ENCODE assay signal across 14 cellular contexts in genomic region chr1:180585994-180586359, GRCh38. TPM values are rescaled to one million over a fixed set of nuclear protein-coding genes. Genes with fewer than 3 reads are reported as not detected.
DNase-seq lines count a peak whose midpoint lies in the region; TF ChIP-seq lines count a peak whose summit lies in the region.
"Had no signal": no experiment of that assay in that cellular context is flagged by ENCODE, and none has a peak within 500 bp of the region (broad histone marks: within the 10 kb centered on the region; RNA-seq: fewer than 3 reads in every experiment).

No MANE protein-coding gene starts in this region.

- DNase-seq in DMS53 (lab: John Stamatoyannopoulos, UW) = peak; percentile 60
- DNase-seq in DMS53 treated with DMSO at 0.1 percent for 48 hours (lab: John Stamatoyannopoulos, UW; ENCODE audit: unreplicated experiment) = no peak
- DNase-seq in Caco-2 = no peak
- no peak for DNase-seq in activated naive CD8-positive, alpha-beta T cell treated with anti-CD3 and anti-CD28 coated beads for 36 hours
- DNase-seq in nephron progenitor cell = no peak
- no peak for DNase-seq in hypothalamus (lab: John Stamatoyannopoulos, UW)
- no peak for DNase-seq in KBM-7
- no peak for DNase-seq in Kasumi-1 (lab: John Stamatoyannopoulos, UW)
- DNase-seq: CD8-positive, alpha-beta T cell; heart right ventricle; T-helper 9 cell; upper lobe of right lung had no signal

- peaks cover 19% of the 10 kb centered on the region; the same call in 1 of the 2 replicates for H3K4me1 ChIP-seq in Caco-2
- H3K4me1 ChIP-seq: upper lobe of right lung had no signal

- TF ChIP-seq CTCF in Caco-2 (IDR thresholded peaks at IDR 0.05; ENCODE audit: insufficient read depth in 1 of 2, low read depth in 1 of 2, low read length in 1 of 2, severe bottlenecking in 1 of 2, unreplicated experiment in 1 of 2) = no peak
- TF ChIP-seq CTCF in nephron progenitor cell (IDR thresholded peaks at IDR 0.05) = no peak

- CTCF ChIA-PET in Caco-2 (lab: Charles Lee) = no interaction called here

- H3K4me3 Mint-ChIP-seq in Caco-2 (ENCODE audit: unreplicated experiment) (peak overlapping the region; percentile 9), nephron progenitor cell (no peak overlapping the region)
- no peak overlapping the region for H3K4me3 Mint-ChIP-seq in activated naive CD8-positive, alpha-beta T cell treated with anti-CD3 and anti-CD28 coated beads for 36 hours
- H3K4me3 Mint-ChIP-seq: CD8-positive, alpha-beta T cell had no signal

- in situ Hi-C loops in KBM-7 (cut with MboI; ENCODE audit: low pct_unique_long_range_greater_than_20kb, low sequenced_read_pairs) = no loop called here

- BruUV-seq in Caco-2 (replicated peaks; lab: Mats Ljungman, UMichigan) = no TSS peak

- H3K9me3 Mint-ChIP-seq in Caco-2 (ENCODE audit: unreplicated experiment) (peaks cover 6% of the 10 kb centered on the region), nephron progenitor cell (peaks cover 15% of the 10 kb centered on the region)
- H3K9me3 Mint-ChIP-seq in activated naive CD8-positive, alpha-beta T cell treated with anti-CD3 and anti-CD28 coated beads for 36 hours = peaks cover 12% of the 10 kb centered on the region

- intact Hi-C loops in Caco-2 (cut with micrococcal nuclease; ENCODE audit: unreplicated experiment) = no loop called here

- H3K27me3 ChIP-seq in Caco-2 (replicated peaks; ENCODE audit: control insufficient read depth, insufficient read depth, low read length) = no peaks in the 10 kb centered on the region
- H3K27me3 ChIP-seq: heart right ventricle, upper lobe of right lung had no signal

- H3K27me3 Mint-ChIP-seq in Caco-2 (ENCODE audit: insufficient read depth, unreplicated experiment) = no peaks in the 10 kb centered on the region
- peaks cover 5% of the 10 kb centered on the region for H3K27me3 Mint-ChIP-seq in activated naive CD8-positive, alpha-beta T cell treated with anti-CD3 and anti-CD28 coated beads for 36 hours
- H3K27me3 Mint-ChIP-seq in nephron progenitor cell (ENCODE audit: low read depth, poor library complexity) = peaks cover 7% of the 10 kb centered on the region

- no peak overlapping the region for H3K4me3 ChIP-seq in Caco-2 (ENCODE audit: low read depth, low read length)
- H3K4me3 ChIP-seq: heart right ventricle, upper lobe of right lung had no signal

- no peaks in the 10 kb centered on the region for H3K9me3 ChIP-seq in Caco-2
- H3K9me3 ChIP-seq: upper lobe of right lung had no signal

- H3K36me3 Mint-ChIP-seq in Caco-2 (ENCODE audit: insufficient read depth, unreplicated experiment) (no peaks in the 10 kb centered on the region), nephron progenitor cell (ENCODE audit: low read depth) (no peaks in the 10 kb centered on the region)
- peaks cover 3% of the 10 kb centered on the region for H3K36me3 Mint-ChIP-seq in activated naive CD8-positive, alpha-beta T cell treated with anti-CD3 and anti-CD28 coated beads for 36 hours
- H3K36me3 Mint-ChIP-seq: CD8-positive, alpha-beta T cell had no signal

- H3K27ac Mint-ChIP-seq in Caco-2 (ENCODE audit: unreplicated experiment) (peak overlapping the region; percentile 66), nephron progenitor cell (peak overlapping the region; percentile 90)
- H3K27ac Mint-ChIP-seq in activated naive CD8-positive, alpha-beta T cell treated with anti-CD3 and anti-CD28 coated beads for 36 hours = peak overlapping the region; percentile 88
- H3K27ac Mint-ChIP-seq: CD8-positive, alpha-beta T cell had no signal

- H3K36me3 ChIP-seq in Caco-2 (ENCODE audit: control insufficient read depth, insufficient read depth, low read length) = no peaks in the 10 kb centered on the region
- H3K36me3 ChIP-seq: heart right ventricle, upper lobe of right lung had no signal

- POLR2A ChIA-PET in Caco-2 (lab: Charles Lee) = no interaction called here

- H3K4me1 Mint-ChIP-seq in Caco-2 (ENCODE audit: low read depth, unreplicated experiment) = peaks cover 24% of the 10 kb centered on the region
- peaks cover 16% of the 10 kb centered on the region for H3K4me1 Mint-ChIP-seq in activated naive CD8-positive, alpha-beta T cell treated with anti-CD3 and anti-CD28 coated beads for 36 hours
- peaks cover 38% of the 10 kb centered on the region for H3K4me1 Mint-ChIP-seq in nephron progenitor cell

RNA-seq across cellular contexts. Expression of gene OVAAL, which starts 27.2 kb away (rescaled TPM):
- total RNA-seq in Caco-2 (2022) = not detected in 2 replicates
- total RNA-seq in activated naive CD8-positive, alpha-beta T cell treated with anti-CD3 and anti-CD28 coated beads for 36 hours = not detected
- total RNA-seq: CD8-positive, alpha-beta T cell; HT-29; mucosa of gallbladder; upper lobe of right lung had no signal

RNA-seq across cellular contexts. Expression of gene XPR1, which starts 45.8 kb away (rescaled TPM):
- 34.4 and 37.1 TPM in 2 replicates for total RNA-seq in Caco-2 (2022)
- total RNA-seq in activated naive CD8-positive, alpha-beta T cell treated with anti-CD3 and anti-CD28 coated beads for 36 hours = 10 to 100 TPM; 15.0 to 20.0 TPM
